37 cellular contexts compared by ENCODE assay signal in the genomic region with DNA sequence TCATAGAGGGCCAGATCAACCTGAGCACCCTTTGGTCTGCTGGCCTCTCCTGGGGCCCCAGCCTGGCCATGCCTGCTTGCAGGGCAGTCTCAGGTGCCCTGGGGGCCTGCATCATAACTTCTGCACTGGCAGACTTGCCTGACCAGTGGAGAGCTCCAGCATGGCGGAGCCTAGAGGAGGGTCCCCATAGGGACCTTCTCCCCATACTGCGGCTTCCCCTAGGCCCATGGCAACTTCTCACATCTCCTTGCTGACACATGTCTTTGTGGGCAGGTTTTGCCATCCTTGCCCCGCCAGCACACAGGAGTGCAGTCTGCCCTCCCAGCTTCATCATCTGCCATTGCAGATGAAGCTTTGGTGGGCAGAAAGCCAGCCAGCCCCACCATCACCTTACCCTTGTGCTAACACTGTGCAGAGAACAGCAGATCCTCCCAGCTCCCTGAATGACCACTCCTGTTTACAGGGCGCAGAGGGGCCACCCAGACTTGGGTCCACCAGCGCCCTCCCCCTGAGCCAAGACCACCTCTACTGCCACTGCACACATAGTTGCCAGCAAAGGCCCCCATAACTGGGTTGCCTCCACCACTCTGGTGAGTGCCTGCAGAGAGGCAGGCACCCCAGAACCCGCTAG. TPM values are rescaled to one million over a fixed set of nuclear protein-coding genes. Genes with fewer than 3 reads are reported as not detected.
"Had no signal": no experiment of that assay in that cellular context is flagged by ENCODE, and none has a peak within 500 bp of the region (broad histone marks: within the 10 kb centered on the region; RNA-seq: fewer than 3 reads in every experiment).

No MANE protein-coding gene starts in this region.

- DNase-seq: activated B cell treated with CpG ODN at 0.5 μM for 24 hours; activated CD4-positive, alpha-beta T cell treated with anti-CD3 and anti-CD28 coated beads for 48 hours; activated CD4-positive, alpha-beta T cell treated with anti-CD3 and anti-CD28 coated beads, Interleukin-2, amount 50 U/mL, for 1 hour; activated CD4-positive, alpha-beta T cell treated with anti-CD3 and anti-CD28 coated beads, Interleukin-2, amount 50 U/mL, for 48 hours; activated CD8-positive, alpha-beta memory T cell treated with anti-CD3 and anti-CD28 coated beads for 24 hours; activated CD8-positive, alpha-beta T cell treated with anti-CD3 and anti-CD28 coated beads for 36 hours; activated effector memory CD4-positive, alpha-beta T cell treated with Interleukin-2 at 50 U/mL for 16 hours; activated gamma-delta T cell treated with Interleukin-2 at 50 U/mL for 16 hours; activated naive CD4-positive, alpha-beta T cell treated with anti-CD3 and anti-CD28 coated beads, Interleukin-2, amount 50 U/mL, for 16 hours; activated naive CD4-positive, alpha-beta T cell treated with Interleukin-2 at 50 U/mL for 16 hours; activated T-cell treated with anti-CD3 and anti-CD28 coated beads, Interleukin-2, amount 50 U/mL, for 4 hours; amniotic stem cell; anterior cingulate cortex; brain microvascular endothelial cell; cortex of kidney; dermis blood vessel endothelial cell; effector CD4-positive, alpha-beta T cell; effector memory CD8-positive, alpha-beta T cell; esophagus squamous epithelium; foreskin melanocyte; T-helper 1 cell; T-helper 17 cell; T1000; WERI-Rb-1 had no signal

- H3K36me3 Mint-ChIP-seq: activated naive CD8-positive, alpha-beta T cell had no signal

- H3K4me1 ChIP-seq: esophagus squamous epithelium, gastroesophageal sphincter had no signal

- ATAC-seq: activated CD4-positive, CD25-positive, alpha-beta regulatory T cell treated with anti-CD3 and anti-CD28 coated beads, Interleukin-2, amount 50 U/mL, for 24 hours; activated CD8-positive, alpha-beta T cell treated with anti-CD3 and anti-CD28 coated beads for 36 hours; activated T-cell treated with anti-CD3 and anti-CD28 coated beads, Interleukin-2, amount 50 U/mL, for 4 hours; activated T-helper 17 cell treated with anti-CD3 and anti-CD28 coated beads, Interleukin-2, amount 50 U/mL, for 72 hours; effector memory CD8-positive, alpha-beta T cell; gastroesophageal sphincter; T-helper 17 cell had no signal

- H3K27me3 ChIP-seq: brain microvascular endothelial cell, esophagus squamous epithelium, gastroesophageal sphincter had no signal

- H3K27ac ChIP-seq: brain microvascular endothelial cell, epithelial cell of prostate, esophagus squamous epithelium, gastroesophageal sphincter, WERI-Rb-1 had no signal

- H3K9me3 ChIP-seq: esophagus squamous epithelium had no signal

- H3K4me3 ChIP-seq: esophagus squamous epithelium, gastroesophageal sphincter had no signal

- H3K4me1 Mint-ChIP-seq: activated B cell treated with CpG ODN at 0.5 μM for 24 hours; activated T-helper 17 cell treated with anti-CD3 and anti-CD28 coated beads, Interleukin-2, amount 50 U/mL, for 72 hours; T-helper 17 cell had no signal

- H3K27me3 Mint-ChIP-seq: activated B cell treated with CpG ODN at 0.5 μM for 24 hours; activated CD8-positive, alpha-beta T cell treated with anti-CD3 and anti-CD28 coated beads for 36 hours; activated T-helper 17 cell treated with anti-CD3 and anti-CD28 coated beads, Interleukin-2, amount 50 U/mL, for 72 hours had no signal

- H3K4me3 Mint-ChIP-seq: activated B cell treated with CpG ODN at 0.5 μM for 24 hours; activated CD8-positive, alpha-beta T cell treated with anti-CD3 and anti-CD28 coated beads for 36 hours; activated naive CD8-positive, alpha-beta T cell; activated T-cell treated with anti-CD3 and anti-CD28 coated beads, Interleukin-2, amount 50 U/mL, for 4 hours; activated T-helper 17 cell treated with anti-CD3 and anti-CD28 coated beads, Interleukin-2, amount 50 U/mL, for 72 hours; effector memory CD8-positive, alpha-beta T cell; T-helper 17 cell; T-helper 2 cell treated with Interferon-gamma antibody and Interleukin-4, amounts not matched to agents 5 μg/mL and 100 μg/mL, for 36 hours had no signal

- H3K27ac Mint-ChIP-seq: activated B cell treated with CpG ODN at 0.5 μM for 24 hours; activated CD8-positive, alpha-beta T cell treated with anti-CD3 and anti-CD28 coated beads for 36 hours; activated naive CD8-positive, alpha-beta T cell; activated T-helper 17 cell treated with anti-CD3 and anti-CD28 coated beads, Interleukin-2, amount 50 U/mL, for 72 hours; effector memory CD8-positive, alpha-beta T cell; T-helper 17 cell; T-helper 2 cell treated with Interferon-gamma antibody and Interleukin-4, amounts not matched to agents 5 μg/mL and 100 μg/mL, for 36 hours had no signal

- H3K36me3 ChIP-seq: brain microvascular endothelial cell, esophagus squamous epithelium, gastroesophageal sphincter, WERI-Rb-1 had no signal

- H3K9me3 Mint-ChIP-seq: activated B cell treated with CpG ODN at 0.5 μM for 24 hours; activated CD8-positive, alpha-beta T cell treated with anti-CD3 and anti-CD28 coated beads for 36 hours; activated T-cell treated with anti-CD3 and anti-CD28 coated beads, Interleukin-2, amount 50 U/mL, for 4 hours; T-helper 2 cell treated with Interferon-gamma antibody and Interleukin-4, amounts not matched to agents 5 μg/mL and 100 μg/mL, for 36 hours had no signal

RNA-seq across cellular contexts. Expression of a gene that starts 51.7 kb away (rescaled TPM):
- total RNA-seq: activated B cell treated with CpG ODN at 0.5 μM for 24 hours; activated CD8-positive, alpha-beta T cell treated with anti-CD3 and anti-CD28 coated beads for 36 hours; activated T-cell treated with anti-CD3 and anti-CD28 coated beads, Interleukin-2, amount 50 U/mL, for 4 hours; activated T-helper 17 cell treated with anti-CD3 and anti-CD28 coated beads, Interleukin-2, amount 50 U/mL, for 72 hours; bronchial epithelial cell; chondrocyte; dermis blood vessel endothelial cell; endothelial cell of umbilical vein; esophagus squamous epithelium; fibroblast of lung; fibroblast of villous mesenchyme; gastroesophageal sphincter; glomerular endothelial cell; T-helper 17 cell had no signal
- polyA plus RNA-seq: adipose tissue, endothelial cell of umbilical vein, fibroblast of lung had no signal
